Comparison of ENCODE assay signal across 25 cellular contexts in genomic region chr1:117493906-117494305, GRCh38.
"Had no signal": no experiment of that assay in that cellular context is flagged by ENCODE, and none has a peak within 500 bp of the region (broad histone marks: within the 10 kb centered on the region; RNA-seq: fewer than 3 reads in every experiment).

No MANE protein-coding gene starts in this region.

- H3K4me1 ChIP-seq: pancreas, prostate gland, right lobe of liver, sigmoid colon, stomach, thyroid gland, tibial nerve, upper lobe of left lung, vagina had no signal

- FAIRE-seq: urothelium cell line had no signal

- DNase-seq: nephron progenitor cell; nucleus accumbens; pancreas; right cardiac atrium; right lobe of liver; sigmoid colon; small intestine; stimulated activated CD4-positive, alpha-beta T cell treated with anti-CD3 and anti-CD28 coated beads, Interleukin-15, amount 100 ng/mL, for 24 hours; stimulated activated CD4-positive, alpha-beta T cell treated with anti-CD3 and anti-CD28 coated beads, Interleukin-2, amount 100 ng/mL, for 24 hours; stimulated activated CD4-positive, alpha-beta T cell treated with anti-CD3 and anti-CD28 coated beads, Interleukin-2, amount 100 ng/mL, for 48 hours; stimulated activated CD4-positive, alpha-beta T cell treated with anti-CD3 and anti-CD28 coated beads, Interleukin-4, amount 100 ng/mL, for 24 hours; stimulated activated naive B cell treated with anti-CD40 and anti-IgM and Interleukin-4, amounts not matched to agents 10 μg/mL and 1 μg/mL and 100 μg/mL, for 72 hours; stimulated activated naive CD4-positive, alpha-beta T cell treated with Interleukin-2 at 50 U/mL for 16 hours; stomach; thyroid gland; trophoblast cell; upper lobe of left lung had no signal

- H3K36me3 ChIP-seq: pancreas, prostate gland, right lobe of liver, thyroid gland, vagina had no signal

- H3K9me3 ChIP-seq: neutrophil, pancreas, prostate gland, right lobe of liver, sigmoid colon, stomach, thoracic aorta, thyroid gland, tibial nerve, upper lobe of left lung, vagina had no signal

- H3K27me3 ChIP-seq: neutrophil, pancreas, right lobe of liver, sigmoid colon, stomach, thyroid gland, tibial nerve, upper lobe of left lung, vagina had no signal

- ATAC-seq: natural killer cell treated with Interleukin-12 subunit alpha and Interleukin-12 subunit beta and Interleukin-15 and Interleukin-18, amount 100 ng/mL, for 72 hours; pancreas; right cardiac atrium; right lobe of liver; stimulated activated effector memory CD8-positive, alpha-beta T cell treated with anti-CD3 and anti-CD28 coated beads, Interleukin-12 subunit alpha, Interleukin-12 subunit beta, amount 100 ng/mL, for 72 hours; stimulated activated naive B cell treated with anti-CD40 and anti-IgM and Interleukin-4, amounts not matched to agents 10 μg/mL and 1 μg/mL and 100 μg/mL, for 72 hours had no signal

- H3K4me3 ChIP-seq: pancreas, prostate gland, right lobe of liver, sigmoid colon, stomach, thoracic aorta, thyroid gland, tibial nerve, upper lobe of left lung, vagina had no signal

- H3K27ac ChIP-seq: neutrophil, pancreas, prostate gland, right lobe of liver, sigmoid colon, stomach, thoracic aorta, thyroid gland, tibial nerve, upper lobe of left lung, vagina had no signal
